ENCODE assay signal across 8 cellular contexts in genomic region chr21:33587792-33588484, GRCh38. TPM values are rescaled to one million over a fixed set of nuclear protein-coding genes. Genes with fewer than 3 reads are reported as not detected.
DNase-seq lines count a peak whose midpoint lies in the region; ATAC-seq, FAIRE-seq and TF ChIP-seq lines count a peak whose summit lies in the region.

No MANE protein-coding gene starts in this region.

- H3K27ac Mint-ChIP-seq in T-cell: peak overlapping the region; percentile 55 to 73
- H3K27ac Mint-ChIP-seq in mesothelial cell of epicardium: peak overlapping the region; percentile 73

- BruUV-seq in endothelial cell of umbilical vein (replicated peaks; lab: Mats Ljungman, UMichigan): TSS peak; percentile 20

- H3K4me3 ChIP-seq in endothelial cell of umbilical vein (replicated peaks in 1 of 3; ENCODE audit: insufficient read depth in 1 of 3, low read depth in 1 of 3, low read length in 3 of 3) (peak overlapping the region; percentile 77 to 95 (median 84)), tibial artery (peak overlapping the region; percentile 73 to 85)

- H4K20me1 ChIP-seq in endothelial cell of umbilical vein (replicated peaks; ENCODE audit: control insufficient read depth, extremely low read depth, insufficient read depth, low read length): no peaks in the 10 kb centered on the region

- H3K9ac ChIP-seq in endothelial cell of umbilical vein (replicated peaks; ENCODE audit: extremely low read depth, insufficient read depth, low read length): peak overlapping the region; percentile 97

- no peaks in the 10 kb centered on the region for H3K27me3 Mint-ChIP-seq in T-cell
- H3K27me3 Mint-ChIP-seq in mesothelial cell of epicardium (ENCODE audit: low read depth): no peaks in the 10 kb centered on the region

- peaks cover 27% of the 10 kb centered on the region for H3K79me2 ChIP-seq in endothelial cell of umbilical vein (ENCODE audit: control insufficient read depth, insufficient read depth, low read length)

- H3K9me1 ChIP-seq in endothelial cell of umbilical vein (replicated peaks; ENCODE audit: control insufficient read depth, extremely low read depth, insufficient read depth, low read length): no peaks in the 10 kb centered on the region

- CTCF ChIA-PET in T-cell (lab: Charles Lee): interaction anchor here (0.6 to 1.7 kb wide), 7 partner anchors 14 to 263 kb away, joined by 3 to 30 read pairs (median 3); partner anchors contain the start of genes IFNAR1 (in 1 of the 2) and TMEM50B (in 1 of the 2)
- CTCF ChIA-PET in endothelial cell of umbilical vein (lab: Charles Lee): interaction anchor here (0.9 to 2.5 kb wide), 10 partner anchors 9 to 388 kb away, joined by 3 to 67 read pairs (median 4); no protein-coding TSS in a partner anchor

- no peak for TF ChIP-seq POLR2A in endothelial cell of umbilical vein (IDR thresholded peaks at IDR 0.05; ENCODE audit: low read depth, low read length)

- TF ChIP-seq CTCF in endothelial cell of umbilical vein (IDR thresholded peaks at IDR 0.05; ENCODE audit: extremely low read depth in 1 of 2, insufficient read depth in 1 of 2, low read depth in 1 of 2, low read length in 2 of 2) (no peak), mesothelial cell of epicardium (IDR thresholded peaks at IDR 0.05; ENCODE audit: unreplicated experiment) (no peak), tibial artery (IDR thresholded peaks at IDR 0.05) (peak in 1 of 2 experiments; percentile 17)

- intact Hi-C loops in endothelial cell of umbilical vein (cut with micrococcal nuclease) (loop anchor here (2.0 to 5.0 kb wide), 2 partner anchors 45 to 309 kb away; partner anchors contain the start of genes GART and SON), tibial artery (cut with DNase I; ENCODE audit: low total_unique reads) (no loop called here)

- H3K9me3 Mint-ChIP-seq in T-cell: no peaks in the 10 kb centered on the region
- H3K9me3 Mint-ChIP-seq in mesothelial cell of epicardium: no peaks in the 10 kb centered on the region

- H3K4me1 ChIP-seq in endothelial cell of umbilical vein (ENCODE audit: control insufficient read depth, extremely low read depth, insufficient read depth, low read length) (peaks cover 18% of the 10 kb centered on the region), tibial artery (peaks cover 0 to 11% (median 7%) of the 10 kb centered on the region in 4 donors)

- peak overlapping the region; percentile 85 for H3K4me2 ChIP-seq in endothelial cell of umbilical vein (ENCODE audit: insufficient read depth, low read length)

- no peak for FAIRE-seq in endothelial cell of umbilical vein (lab: Jason Lieb, UNC)

- dilution Hi-C loops in endothelial cell of umbilical vein (cut with MboI; ENCODE audit: extremely low pct_ligation_motif_present, low sequenced_read_pairs): no loop called here

- POLR2A ChIA-PET in T-cell (lab: Charles Lee): interaction anchor here (0.5 to 1.4 kb wide), 6 partner anchors 16 to 1311 kb away, joined by 3 to 8 read pairs (median 4); partner anchors contain the start of gene PAXBP1 (in 1 of the 2)
- POLR2A ChIA-PET in endothelial cell of umbilical vein (lab: Charles Lee): interaction anchor here (0.8 to 1.4 kb wide), 3 partner anchors 18 to 108 kb away, joined by 3 to 5 read pairs (median 4); partner anchors contain the start of gene TMEM50B

- H3K36me3 Mint-ChIP-seq in T-cell: peaks cover 2% of the 10 kb centered on the region
- H3K36me3 Mint-ChIP-seq in mesothelial cell of epicardium: peaks cover 5% of the 10 kb centered on the region

- H3K9me3 ChIP-seq in endothelial cell of umbilical vein (replicated peaks; ENCODE audit: control insufficient read depth, insufficient read depth, low read length) (no peaks in the 10 kb centered on the region), tibial artery (no peaks in the 10 kb centered on the region)

- H3K27me3 ChIP-seq in endothelial cell of umbilical vein (ENCODE audit: control insufficient read depth in 2 of 2, insufficient read depth in 2 of 2, low read length in 2 of 2): no peaks in the 10 kb centered on the region
- no peaks in the 10 kb centered on the region for H3K27me3 ChIP-seq in tibial artery

- peak overlapping the region; percentile 80 to 91 (median 85) for H3K4me3 Mint-ChIP-seq in T-cell
- H3K4me3 Mint-ChIP-seq in mesothelial cell of epicardium: peak overlapping the region; percentile 86

- peak; percentile 26 for ATAC-seq in GM19452 (IDR thresholded peaks at IDR 0.05; ENCODE audit: unreplicated experiment)
- ATAC-seq in HG03571 (IDR thresholded peaks at IDR 0.05; ENCODE audit: unreplicated experiment): peak; percentile 41
- peak; percentile 13 to 19 (median 18) for ATAC-seq in T-cell (replicated peaks in 1 of 4)

- H3K36me3 ChIP-seq in endothelial cell of umbilical vein (ENCODE audit: control insufficient read depth in 2 of 2, extremely low read depth in 1 of 2, insufficient read depth in 2 of 2, low read length in 2 of 2) (peaks cover 0 to 6% of the 10 kb centered on the region in 2 experiments), tibial artery (peaks cover 0 to 4% (median 0%) of the 10 kb centered on the region in 3 donors)

- H3K4me1 Mint-ChIP-seq in T-cell: peaks cover 16 to 19% (median 17%) of the 10 kb centered on the region in 3 donors
- H3K4me1 Mint-ChIP-seq in mesothelial cell of epicardium: peaks cover 17% of the 10 kb centered on the region

- peak overlapping the region; percentile 64 for H2AFZ ChIP-seq in endothelial cell of umbilical vein (ENCODE audit: low read depth, low read length)

- H3K27ac ChIP-seq in endothelial cell of umbilical vein (ENCODE audit: insufficient read depth, low read depth, low read length) (peak overlapping the region; percentile 69), tibial artery (peak overlapping the region; percentile 72 to 83)

- DNase-seq in NCI-H524 (lab: John Stamatoyannopoulos, UW) (peak; percentile 23 to 57), NCI-H524 treated with DMSO at 0.1 percent for 48 hours (lab: John Stamatoyannopoulos, UW) (no peak), T-cell (peak in 3 of 34 experiments; percentile 0 to 9 (median 1)), endothelial cell of umbilical vein (ENCODE audit: low read depth, low spot score) (peak; percentile 51), mesothelial cell of epicardium (ENCODE audit: low spot score in 2 of 2, unreplicated experiment in 2 of 2) (peak in 1 of 2 experiments; percentile 51), tibial artery (peak in 1 of 2 donors; percentile 21)

RNA-seq across cellular contexts. Expression of gene DONSON, which starts 0.5 kb away (rescaled TPM):
- total RNA-seq in T-cell: 10 to 100 TPM in 3 of 5 donors, 1 to 10 TPM in 2; 8.9 to 14.6 (median 11.0) TPM
- total RNA-seq in endothelial cell of umbilical vein: 25.7 and 29.4 TPM in 2 replicates
- 12.1 and 14.3 TPM in 2 replicates for polyA plus RNA-seq in endothelial cell of umbilical vein
- polyA plus RNA-seq in endothelial cell of umbilical vein (2011; cell fraction: cytosol; rRNA removed): 18.1 and 20.0 TPM in 2 replicates
- polyA plus RNA-seq in endothelial cell of umbilical vein (2011; cell fraction: nucleus; rRNA removed): 37.8 and 43.0 TPM in 2 replicates
- 27.2 and 37.2 TPM in 2 replicates for polyA plus RNA-seq in endothelial cell of umbilical vein (2012)
- 16.0 and 22.1 TPM in 2 replicates for polyA minus RNA-seq in endothelial cell of umbilical vein
- polyA minus RNA-seq in endothelial cell of umbilical vein (2011; cell fraction: cytosol; rRNA and poly(A)+ RNA removed): 25.2 TPM
- polyA minus RNA-seq in endothelial cell of umbilical vein (2011; cell fraction: nucleus; rRNA and poly(A)+ RNA removed): 16.2 and 28.9 TPM in 2 replicates
- 16.4 to 21.8 TPM (median 20.0 TPM) in 3 replicates for total RNA-seq in mesothelial cell of epicardium

RNA-seq across cellular contexts. Expression of gene SON, which starts 45.1 kb away (rescaled TPM):
- total RNA-seq in T-cell: 100 to 1,000 TPM; 360 to 418 (median 374) TPM
- total RNA-seq in endothelial cell of umbilical vein: 297 and 304 TPM in 2 replicates
- polyA plus RNA-seq in endothelial cell of umbilical vein: 83.1 and 107 TPM in 2 replicates
- polyA plus RNA-seq in endothelial cell of umbilical vein (2011; cell fraction: cytosol; rRNA removed): 47.6 and 52.7 TPM in 2 replicates
- polyA plus RNA-seq in endothelial cell of umbilical vein (2011; cell fraction: nucleus; rRNA removed): 456 and 544 TPM in 2 replicates
- 158 and 190 TPM in 2 replicates for polyA plus RNA-seq in endothelial cell of umbilical vein (2012)
- 254 and 262 TPM in 2 replicates for polyA minus RNA-seq in endothelial cell of umbilical vein
- 76.7 TPM for polyA minus RNA-seq in endothelial cell of umbilical vein (2011; cell fraction: cytosol; rRNA and poly(A)+ RNA removed)
- polyA minus RNA-seq in endothelial cell of umbilical vein (2011; cell fraction: nucleus; rRNA and poly(A)+ RNA removed): 240 and 348 TPM in 2 replicates
- total RNA-seq in mesothelial cell of epicardium: 427 to 437 TPM (median 428 TPM) in 3 replicates

RNA-seq across cellular contexts. Expression of gene GART, which starts 46.0 kb away (rescaled TPM):
- total RNA-seq in T-cell (10 to 100 TPM; 37.6 to 97.4 (median 84.6) TPM), endothelial cell of umbilical vein (98.7 and 112 TPM in 2 replicates), mesothelial cell of epicardium (85.1 to 88.4 TPM (median 85.3 TPM) in 3 replicates)
- 8.7 and 12.0 TPM in 2 replicates for polyA plus RNA-seq in endothelial cell of umbilical vein
- polyA plus RNA-seq in endothelial cell of umbilical vein (2011; cell fraction: cytosol; rRNA removed): 15.4 and 15.5 TPM in 2 replicates
- polyA plus RNA-seq in endothelial cell of umbilical vein (2011; cell fraction: nucleus; rRNA removed): 46.0 and 55.9 TPM in 2 replicates
- polyA plus RNA-seq in endothelial cell of umbilical vein (2012): 49.0 and 70.0 TPM in 2 replicates
- polyA minus RNA-seq in endothelial cell of umbilical vein: 23.7 and 35.1 TPM in 2 replicates
- 43.5 TPM for polyA minus RNA-seq in endothelial cell of umbilical vein (2011; cell fraction: cytosol; rRNA and poly(A)+ RNA removed)
- 24.8 and 40.1 TPM in 2 replicates for polyA minus RNA-seq in endothelial cell of umbilical vein (2011; cell fraction: nucleus; rRNA and poly(A)+ RNA removed)

RNA-seq across cellular contexts. Expression of gene CRYZL1, which starts 53.6 kb away (rescaled TPM):
- 10 to 100 TPM; 26.5 to 58.3 (median 47.8) TPM for total RNA-seq in T-cell
- total RNA-seq in endothelial cell of umbilical vein: 41.1 and 42.1 TPM in 2 replicates
- 20.7 and 26.4 TPM in 2 replicates for polyA plus RNA-seq in endothelial cell of umbilical vein
- 30.0 and 36.2 TPM in 2 replicates for polyA plus RNA-seq in endothelial cell of umbilical vein (2011; cell fraction: cytosol; rRNA removed)
- polyA plus RNA-seq in endothelial cell of umbilical vein (2011; cell fraction: nucleus; rRNA removed): 86.2 and 112 TPM in 2 replicates
- polyA plus RNA-seq in endothelial cell of umbilical vein (2012): 36.4 and 43.2 TPM in 2 replicates
- polyA minus RNA-seq in endothelial cell of umbilical vein: 48.5 and 54.1 TPM in 2 replicates
- 11.7 TPM for polyA minus RNA-seq in endothelial cell of umbilical vein (2011; cell fraction: cytosol; rRNA and poly(A)+ RNA removed)
- polyA minus RNA-seq in endothelial cell of umbilical vein (2011; cell fraction: nucleus; rRNA and poly(A)+ RNA removed): 54.9 and 75.3 TPM in 2 replicates
- total RNA-seq in mesothelial cell of epicardium: 63.0 to 68.3 TPM (median 65.1 TPM) in 3 replicates

RNA-seq across cellular contexts. Expression of gene ITSN1, which starts 54.4 kb away (rescaled TPM):
- total RNA-seq in T-cell (1 to 10 TPM; 2.3 to 3.9 (median 3.0) TPM), endothelial cell of umbilical vein (86.8 and 91.9 TPM in 2 replicates), mesothelial cell of epicardium (66.6 to 77.5 TPM (median 74.3 TPM) in 3 replicates)
- polyA plus RNA-seq in endothelial cell of umbilical vein: 62.1 and 72.2 TPM in 2 replicates
- polyA plus RNA-seq in endothelial cell of umbilical vein (2011; cell fraction: cytosol; rRNA removed): 86.0 and 94.1 TPM in 2 replicates
- 317 and 318 TPM in 2 replicates for polyA plus RNA-seq in endothelial cell of umbilical vein (2011; cell fraction: nucleus; rRNA removed)
- 76.2 and 79.8 TPM in 2 replicates for polyA plus RNA-seq in endothelial cell of umbilical vein (2012)
- 140 TPM in 2 replicates for polyA minus RNA-seq in endothelial cell of umbilical vein
- 47.3 TPM for polyA minus RNA-seq in endothelial cell of umbilical vein (2011; cell fraction: cytosol; rRNA and poly(A)+ RNA removed)
- polyA minus RNA-seq in endothelial cell of umbilical vein (2011; cell fraction: nucleus; rRNA and poly(A)+ RNA removed): 171 and 174 TPM in 2 replicates
